In the genomic region with DNA sequence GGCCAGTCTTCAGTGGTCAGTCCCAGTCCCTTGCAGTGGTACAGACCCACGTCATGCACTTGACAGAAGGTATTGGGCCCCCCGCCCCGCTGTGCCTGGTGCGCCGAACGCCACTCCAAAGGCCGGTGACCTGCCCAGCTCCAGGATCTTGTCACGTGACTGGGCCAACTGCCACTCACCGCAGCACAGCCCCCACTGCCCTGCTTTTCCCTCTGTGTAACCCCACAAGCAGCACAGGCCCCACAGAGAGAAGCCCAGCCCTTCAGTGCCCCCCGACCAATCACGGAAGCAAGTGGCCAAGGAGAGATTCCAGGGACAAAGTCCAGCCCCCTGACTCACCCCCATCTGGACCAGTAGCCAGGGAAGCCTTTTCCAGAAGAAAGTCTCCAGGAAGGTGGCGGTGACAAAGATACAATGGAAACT, we compare ENCODE assay signal across 8 cellular contexts. TPM values are rescaled to one million over a fixed set of nuclear protein-coding genes. Genes with fewer than 3 reads are reported as not detected.
DNase-seq lines count a peak whose midpoint lies in the region; ATAC-seq and TF ChIP-seq lines count a peak whose summit lies in the region.

No MANE protein-coding gene starts in this region.

- H3K4me3 ChIP-seq in GM12865 (ENCODE audit: low read depth, low read length) (peak overlapping the region; percentile 86), SK-N-SH (ENCODE audit: low read depth in 2 of 2, low read length in 1 of 2) (no peak overlapping the region), fibroblast of mammary gland (ENCODE audit: control insufficient read depth, low read depth, low read length) (no peak overlapping the region)

- 71% methylated on average over 4 of the region's 12 CpGs for WGBS in SK-N-SH (ENCODE audit: low lambda C conversion rate)

- H3K9ac ChIP-seq in SK-N-SH: no peak overlapping the region

- H4K20me1 ChIP-seq in SK-N-SH (ENCODE audit: insufficient read depth): no peaks in the 10 kb centered on the region

- H3K9me3 ChIP-seq in SK-N-SH: no peaks in the 10 kb centered on the region

- H3K79me2 ChIP-seq in SK-N-SH (ENCODE audit: insufficient read depth): no peaks in the 10 kb centered on the region

- no peak overlapping the region for H2AFZ ChIP-seq in SK-N-SH (ENCODE audit: low read depth)

- CTCF ChIA-PET in SK-N-SH (lab: Yijun Ruan, JAX): interaction anchor here (2.6 to 4.3 kb wide), 2 partner anchors 19 to 26 kb away, joined by 12 to 25 read pairs; no protein-coding TSS in a partner anchor

- no peaks in the 10 kb centered on the region for H3K36me3 ChIP-seq in SK-N-SH (replicated peaks in 1 of 2; ENCODE audit: control insufficient read depth in 1 of 2, insufficient read depth in 2 of 2, low read length in 1 of 2)

- H3K4me2 ChIP-seq in SK-N-SH: no peak overlapping the region

- no peaks in the 10 kb centered on the region; a peak in 1 of 4 replicates for H3K4me1 ChIP-seq in SK-N-SH (ENCODE audit: control insufficient read depth in 1 of 2, insufficient read depth in 2 of 2, low read depth in 1 of 2, low read length in 1 of 2)

- no peaks in the 10 kb centered on the region for H3K9me2 ChIP-seq in SK-N-SH

- no peaks in the 10 kb centered on the region for H3K27me3 ChIP-seq in SK-N-SH (ENCODE audit: insufficient read depth)

- no peak overlapping the region for H3K27ac ChIP-seq in SK-N-SH (ENCODE audit: low read depth in 2 of 2, low read length in 1 of 2)

- DNase-seq in GM12865 (ENCODE audit: low read depth) (peak; percentile 85), SK-N-SH (peak; percentile 44), fibroblast of mammary gland (ENCODE audit: low read depth) (peak; percentile 56), retina (peak; percentile 67), NCI-H1694 (lab: John Stamatoyannopoulos, UW) (no peak), NCI-H2107 treated with DMSO at 0.1 percent for 48 hours (lab: John Stamatoyannopoulos, UW; ENCODE audit: unreplicated experiment) (no peak)

- POLR2A ChIA-PET in SK-N-SH (lab: Yijun Ruan, JAX): no interaction called here

- ATAC-seq in GM19455 (IDR thresholded peaks at IDR 0.05; ENCODE audit: unreplicated experiment) (no peak), GM21619 (IDR thresholded peaks at IDR 0.05; ENCODE audit: unreplicated experiment) (no peak)

- TF ChIP-seq CTCF in GM12865 (IDR thresholded peaks at IDR 0.05; ENCODE audit: insufficient read depth, low read depth, low read length, missing control alignments) (no peak), SK-N-SH (IDR thresholded peaks at IDR 0.05) (no peak), fibroblast of mammary gland (conservative IDR thresholded peaks at IDR 0.05; ENCODE audit: control insufficient read depth, insufficient read depth, low read depth, low read length) (no peak)

- TF ChIP-seq RAD21 in SK-N-SH (IDR thresholded peaks at IDR 0.05; ENCODE audit: low read length): no peak

- H3F3A ChIP-seq in SK-N-SH (replicated peaks; ENCODE audit: insufficient read depth): no peaks in the 10 kb centered on the region

- TF ChIP-seq EP300 in SK-N-SH (IDR thresholded peaks at IDR 0.05; ENCODE audit: borderline replicate concordance in 1 of 2, low read depth in 1 of 2, low read length in 1 of 2): no peak

TF ChIP-seq in SK-N-SH, 30 proteins besides CTCF, POLR2A, EP300 and RAD21:
- TF ChIP-seq NRF1 (IDR thresholded peaks at IDR 0.05; ENCODE audit: low read depth, low read length) (no peak), FOSL2 (IDR thresholded peaks at IDR 0.05; ENCODE audit: borderline replicate concordance, low read depth) (no peak), FOXJ3 (CRISPR knock-in tag; IDR thresholded peaks at IDR 0.05) (no peak), RCOR1 (IDR thresholded peaks at IDR 0.05; ENCODE audit: low read length) (no peak), NFIC (IDR thresholded peaks at IDR 0.05; ENCODE audit: borderline replicate concordance) (no peak), EZH2phosphoT487 (IDR thresholded peaks at IDR 0.05; ENCODE audit: borderline replicate concordance, low read depth) (no peak), MEF2A (IDR thresholded peaks at IDR 0.05; ENCODE audit: borderline replicate concordance, low read depth) (no peak), GABPA (IDR thresholded peaks at IDR 0.05; ENCODE audit: low read depth) (no peak), CHD2 (IDR thresholded peaks at IDR 0.05; ENCODE audit: low read length, partially characterized antibody) (no peak)
- TF ChIP-seq, protein P1, sequence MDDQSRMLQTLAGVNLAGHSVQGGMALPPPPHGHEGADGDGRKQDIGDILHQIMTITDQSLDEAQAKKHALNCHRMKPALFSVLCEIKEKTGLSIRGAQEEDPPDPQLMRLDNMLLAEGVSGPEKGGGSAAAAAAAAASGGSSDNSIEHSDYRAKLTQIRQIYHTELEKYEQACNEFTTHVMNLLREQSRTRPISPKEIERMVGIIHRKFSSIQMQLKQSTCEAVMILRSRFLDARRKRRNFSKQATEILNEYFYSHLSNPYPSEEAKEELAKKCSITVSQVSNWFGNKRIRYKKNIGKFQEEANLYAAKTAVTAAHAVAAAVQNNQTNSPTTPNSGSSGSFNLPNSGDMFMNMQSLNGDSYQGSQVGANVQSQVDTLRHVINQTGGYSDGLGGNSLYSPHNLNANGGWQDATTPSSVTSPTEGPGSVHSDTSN (IDR thresholded peaks at IDR 0.05): no peak
- TF ChIP-seq, protein P2, sequence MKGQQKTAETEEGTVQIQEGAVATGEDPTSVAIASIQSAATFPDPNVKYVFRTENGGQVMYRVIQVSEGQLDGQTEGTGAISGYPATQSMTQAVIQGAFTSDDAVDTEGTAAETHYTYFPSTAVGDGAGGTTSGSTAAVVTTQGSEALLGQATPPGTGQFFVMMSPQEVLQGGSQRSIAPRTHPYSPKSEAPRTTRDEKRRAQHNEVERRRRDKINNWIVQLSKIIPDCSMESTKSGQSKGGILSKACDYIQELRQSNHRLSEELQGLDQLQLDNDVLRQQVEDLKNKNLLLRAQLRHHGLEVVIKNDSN (IDR thresholded peaks at IDR 0.05; ENCODE audit: borderline replicate concordance, low read depth): no peak
- TF ChIP-seq, protein P3, sequence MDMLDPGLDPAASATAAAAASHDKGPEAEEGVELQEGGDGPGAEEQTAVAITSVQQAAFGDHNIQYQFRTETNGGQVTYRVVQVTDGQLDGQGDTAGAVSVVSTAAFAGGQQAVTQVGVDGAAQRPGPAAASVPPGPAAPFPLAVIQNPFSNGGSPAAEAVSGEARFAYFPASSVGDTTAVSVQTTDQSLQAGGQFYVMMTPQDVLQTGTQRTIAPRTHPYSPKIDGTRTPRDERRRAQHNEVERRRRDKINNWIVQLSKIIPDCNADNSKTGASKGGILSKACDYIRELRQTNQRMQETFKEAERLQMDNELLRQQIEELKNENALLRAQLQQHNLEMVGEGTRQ (IDR thresholded peaks at IDR 0.05; ENCODE audit: borderline replicate concordance, low read depth, low read length): no peak
TF ChIP-seq in SK-N-SH: peak in this region for 0.

RNA-seq across cellular contexts. Expression of a gene that starts 0.5 kb away (rescaled TPM):
- 0.03 TPM in 1 of 2 replicates, not detected in the other for polyA plus RNA-seq in SK-N-SH (2012; rRNA removed)
- polyA plus RNA-seq in SK-N-SH (2012; cell fraction: cytosol; rRNA removed): 0.03 TPM in 1 of 2 replicates, not detected in the other
- polyA plus RNA-seq in SK-N-SH (2012; cell fraction: nucleus; rRNA removed): 0.28 and 0.37 TPM in 2 replicates

RNA-seq across cellular contexts. Expression of a gene that starts 43.8 kb away (rescaled TPM):
- polyA plus RNA-seq in SK-N-SH (2012; rRNA removed): 23.7 and 26.8 TPM in 2 replicates
- polyA plus RNA-seq in SK-N-SH (2012; cell fraction: cytosol; rRNA removed): 15.1 and 21.2 TPM in 2 replicates
- polyA plus RNA-seq in SK-N-SH (2012; cell fraction: nucleus; rRNA removed): 15.7 and 19.5 TPM in 2 replicates

Comparison
In these comparisons a context has a peak if more than half of its experiments do, and no peak if none do; other contexts are left out.
1. DNase-seq: peak in GM12865 (single experiment), SK-N-SH (single experiment), fibroblast of mammary gland (single experiment) and retina (single experiment); none in NCI-H1694 (single experiment) and NCI-H2107 treated with DMSO at 0.1 percent for 48 hours (single experiment).